Comparison of ENCODE assay signal across 2 cellular contexts in the genomic region with DNA sequence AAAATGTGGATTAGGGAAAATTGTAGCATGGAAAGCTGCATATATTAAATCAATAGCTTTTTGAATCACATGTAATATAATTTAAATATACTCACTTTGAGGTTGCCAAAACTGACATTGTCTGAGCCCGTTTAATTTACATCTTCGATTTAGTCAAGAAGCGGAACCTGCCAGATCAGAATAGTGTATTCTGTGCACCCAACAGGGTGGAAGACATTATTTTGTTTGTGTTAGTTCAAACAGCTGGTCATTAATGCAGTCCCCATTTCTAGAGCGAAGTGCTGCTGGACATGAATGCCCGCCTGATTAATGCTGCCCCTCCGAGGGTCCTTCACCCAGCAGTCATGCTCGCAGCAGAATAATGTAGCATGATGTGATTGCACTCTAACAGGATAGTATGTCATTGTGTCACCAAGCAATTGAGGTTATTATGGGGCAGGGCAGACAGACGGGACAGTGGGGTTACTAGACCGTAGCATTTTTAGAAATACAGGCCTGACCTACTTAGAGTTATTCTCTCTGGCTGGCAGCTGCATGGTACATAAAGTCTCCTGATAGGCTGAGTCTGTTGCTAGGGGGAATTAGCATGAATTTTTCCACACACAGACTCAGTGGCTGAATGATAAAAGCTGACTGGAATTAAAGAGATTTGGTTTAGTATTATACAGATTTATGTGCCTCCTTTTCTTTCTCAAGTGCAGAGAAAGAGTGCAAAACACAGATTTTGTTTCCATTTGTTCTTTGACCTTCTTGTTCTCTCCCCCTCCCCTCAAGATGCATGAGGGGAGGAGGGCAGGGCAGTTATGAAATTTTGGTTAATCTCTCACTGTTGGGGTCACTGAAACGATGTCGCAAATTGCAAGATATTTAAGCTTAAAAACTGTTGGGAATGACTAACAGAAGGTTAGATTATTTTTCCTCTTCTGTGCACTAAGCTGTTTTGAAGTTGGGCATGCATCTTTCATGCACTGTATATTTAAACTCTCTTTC.
TF ChIP-seq lines count a peak whose summit lies in the region.

No MANE protein-coding gene starts in this region.

TF ChIP-seq in liver, 16 proteins besides CTCF, POLR2A, EP300 and RAD21 (continued from another document):
- TF ChIP-seq, protein P1, sequence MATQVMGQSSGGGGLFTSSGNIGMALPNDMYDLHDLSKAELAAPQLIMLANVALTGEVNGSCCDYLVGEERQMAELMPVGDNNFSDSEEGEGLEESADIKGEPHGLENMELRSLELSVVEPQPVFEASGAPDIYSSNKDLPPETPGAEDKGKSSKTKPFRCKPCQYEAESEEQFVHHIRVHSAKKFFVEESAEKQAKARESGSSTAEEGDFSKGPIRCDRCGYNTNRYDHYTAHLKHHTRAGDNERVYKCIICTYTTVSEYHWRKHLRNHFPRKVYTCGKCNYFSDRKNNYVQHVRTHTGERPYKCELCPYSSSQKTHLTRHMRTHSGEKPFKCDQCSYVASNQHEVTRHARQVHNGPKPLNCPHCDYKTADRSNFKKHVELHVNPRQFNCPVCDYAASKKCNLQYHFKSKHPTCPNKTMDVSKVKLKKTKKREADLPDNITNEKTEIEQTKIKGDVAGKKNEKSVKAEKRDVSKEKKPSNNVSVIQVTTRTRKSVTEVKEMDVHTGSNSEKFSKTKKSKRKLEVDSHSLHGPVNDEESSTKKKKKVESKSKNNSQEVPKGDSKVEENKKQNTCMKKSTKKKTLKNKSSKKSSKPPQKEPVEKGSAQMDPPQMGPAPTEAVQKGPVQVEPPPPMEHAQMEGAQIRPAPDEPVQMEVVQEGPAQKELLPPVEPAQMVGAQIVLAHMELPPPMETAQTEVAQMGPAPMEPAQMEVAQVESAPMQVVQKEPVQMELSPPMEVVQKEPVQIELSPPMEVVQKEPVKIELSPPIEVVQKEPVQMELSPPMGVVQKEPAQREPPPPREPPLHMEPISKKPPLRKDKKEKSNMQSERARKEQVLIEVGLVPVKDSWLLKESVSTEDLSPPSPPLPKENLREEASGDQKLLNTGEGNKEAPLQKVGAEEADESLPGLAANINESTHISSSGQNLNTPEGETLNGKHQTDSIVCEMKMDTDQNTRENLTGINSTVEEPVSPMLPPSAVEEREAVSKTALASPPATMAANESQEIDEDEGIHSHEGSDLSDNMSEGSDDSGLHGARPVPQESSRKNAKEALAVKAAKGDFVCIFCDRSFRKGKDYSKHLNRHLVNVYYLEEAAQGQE (IDR thresholded peaks at IDR 0.05), result no peak
- TF ChIP-seq RXRA (IDR thresholded peaks at IDR 0.05) (peak; percentile 22 to 32), FOXA2 (IDR thresholded peaks at IDR 0.05) (no peak)
- TF ChIP-seq, protein P2, sequence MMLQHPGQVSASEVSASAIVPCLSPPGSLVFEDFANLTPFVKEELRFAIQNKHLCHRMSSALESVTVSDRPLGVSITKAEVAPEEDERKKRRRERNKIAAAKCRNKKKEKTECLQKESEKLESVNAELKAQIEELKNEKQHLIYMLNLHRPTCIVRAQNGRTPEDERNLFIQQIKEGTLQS (IDR thresholded peaks at IDR 0.05), result no peak

TF ChIP-seq in HepG2, 621 proteins besides CTCF, POLR2A, EP300 and RAD21 (continued from another document):
- TF ChIP-seq, protein P3, sequence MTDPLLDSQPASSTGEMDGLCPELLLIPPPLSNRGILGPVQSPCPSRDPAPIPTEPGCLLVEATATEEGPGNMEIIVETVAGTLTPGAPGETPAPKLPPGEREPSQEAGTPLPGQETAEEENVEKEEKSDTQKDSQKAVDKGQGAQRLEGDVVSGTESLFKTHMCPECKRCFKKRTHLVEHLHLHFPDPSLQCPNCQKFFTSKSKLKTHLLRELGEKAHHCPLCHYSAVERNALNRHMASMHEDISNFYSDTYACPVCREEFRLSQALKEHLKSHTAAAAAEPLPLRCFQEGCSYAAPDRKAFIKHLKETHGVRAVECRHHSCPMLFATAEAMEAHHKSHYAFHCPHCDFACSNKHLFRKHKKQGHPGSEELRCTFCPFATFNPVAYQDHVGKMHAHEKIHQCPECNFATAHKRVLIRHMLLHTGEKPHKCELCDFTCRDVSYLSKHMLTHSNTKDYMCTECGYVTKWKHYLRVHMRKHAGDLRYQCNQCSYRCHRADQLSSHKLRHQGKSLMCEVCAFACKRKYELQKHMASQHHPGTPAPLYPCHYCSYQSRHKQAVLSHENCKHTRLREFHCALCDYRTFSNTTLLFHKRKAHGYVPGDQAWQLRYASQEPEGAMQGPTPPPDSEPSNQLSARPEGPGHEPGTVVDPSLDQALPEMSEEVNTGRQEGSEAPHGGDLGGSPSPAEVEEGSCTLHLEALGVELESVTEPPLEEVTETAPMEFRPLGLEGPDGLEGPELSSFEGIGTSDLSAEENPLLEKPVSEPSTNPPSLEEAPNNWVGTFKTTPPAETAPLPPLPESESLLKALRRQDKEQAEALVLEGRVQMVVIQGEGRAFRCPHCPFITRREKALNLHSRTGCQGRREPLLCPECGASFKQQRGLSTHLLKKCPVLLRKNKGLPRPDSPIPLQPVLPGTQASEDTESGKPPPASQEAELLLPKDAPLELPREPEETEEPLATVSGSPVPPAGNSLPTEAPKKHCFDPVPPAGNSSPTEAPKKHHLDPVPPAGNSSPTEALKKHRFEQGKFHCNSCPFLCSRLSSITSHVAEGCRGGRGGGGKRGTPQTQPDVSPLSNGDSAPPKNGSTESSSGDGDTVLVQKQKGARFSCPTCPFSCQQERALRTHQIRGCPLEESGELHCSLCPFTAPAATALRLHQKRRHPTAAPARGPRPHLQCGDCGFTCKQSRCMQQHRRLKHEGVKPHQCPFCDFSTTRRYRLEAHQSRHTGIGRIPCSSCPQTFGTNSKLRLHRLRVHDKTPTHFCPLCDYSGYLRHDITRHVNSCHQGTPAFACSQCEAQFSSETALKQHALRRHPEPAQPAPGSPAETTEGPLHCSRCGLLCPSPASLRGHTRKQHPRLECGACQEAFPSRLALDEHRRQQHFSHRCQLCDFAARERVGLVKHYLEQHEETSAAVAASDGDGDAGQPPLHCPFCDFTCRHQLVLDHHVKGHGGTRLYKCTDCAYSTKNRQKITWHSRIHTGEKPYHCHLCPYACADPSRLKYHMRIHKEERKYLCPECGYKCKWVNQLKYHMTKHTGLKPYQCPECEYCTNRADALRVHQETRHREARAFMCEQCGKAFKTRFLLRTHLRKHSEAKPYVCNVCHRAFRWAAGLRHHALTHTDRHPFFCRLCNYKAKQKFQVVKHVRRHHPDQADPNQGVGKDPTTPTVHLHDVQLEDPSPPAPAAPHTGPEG (CRISPR knock-in tag; IDR thresholded peaks at IDR 0.05), result no peak
- TF ChIP-seq ZNF12 (CRISPR knock-in tag; IDR thresholded peaks at IDR 0.05) (no peak), ZFP36 (IDR thresholded peaks at IDR 0.05; ENCODE audit: borderline replicate concordance, low read depth, low read length, partially characterized antibody) (no peak), HNRNPUL1 (IDR thresholded peaks at IDR 0.05; ENCODE audit: low read depth, low read length) (no peak), KLF6 (CRISPR knock-in tag; IDR thresholded peaks at IDR 0.05) (no peak), SOX6 (IDR thresholded peaks at IDR 0.05) (no peak), SOX6 (CRISPR knock-in tag; IDR thresholded peaks at IDR 0.05) (no peak), MTF2 (CRISPR knock-in tag; IDR thresholded peaks at IDR 0.05; ENCODE audit: borderline replicate concordance) (no peak), ZNF34 (CRISPR knock-in tag; IDR thresholded peaks at IDR 0.05; ENCODE audit: borderline replicate concordance) (no peak), ZNF670 (CRISPR knock-in tag; IDR thresholded peaks at IDR 0.05; ENCODE audit: borderline replicate concordance) (no peak), CENPT (CRISPR knock-in tag; IDR thresholded peaks at IDR 0.05; ENCODE audit: low read depth) (no peak)
- TF ChIP-seq, protein P4, sequence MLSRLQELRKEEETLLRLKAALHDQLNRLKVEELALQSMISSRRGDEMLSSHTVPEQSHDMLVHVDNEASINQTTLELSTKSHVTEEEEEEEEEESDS (CRISPR knock-in tag; IDR thresholded peaks at IDR 0.05; ENCODE audit: borderline replicate concordance), result no peak
- TF ChIP-seq, protein P5, sequence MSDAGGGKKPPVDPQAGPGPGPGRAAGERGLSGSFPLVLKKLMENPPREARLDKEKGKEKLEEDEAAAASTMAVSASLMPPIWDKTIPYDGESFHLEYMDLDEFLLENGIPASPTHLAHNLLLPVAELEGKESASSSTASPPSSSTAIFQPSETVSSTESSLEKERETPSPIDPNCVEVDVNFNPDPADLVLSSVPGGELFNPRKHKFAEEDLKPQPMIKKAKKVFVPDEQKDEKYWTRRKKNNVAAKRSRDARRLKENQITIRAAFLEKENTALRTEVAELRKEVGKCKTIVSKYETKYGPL (CRISPR knock-in tag; IDR thresholded peaks at IDR 0.05), result no peak
- TF ChIP-seq, protein P6, sequence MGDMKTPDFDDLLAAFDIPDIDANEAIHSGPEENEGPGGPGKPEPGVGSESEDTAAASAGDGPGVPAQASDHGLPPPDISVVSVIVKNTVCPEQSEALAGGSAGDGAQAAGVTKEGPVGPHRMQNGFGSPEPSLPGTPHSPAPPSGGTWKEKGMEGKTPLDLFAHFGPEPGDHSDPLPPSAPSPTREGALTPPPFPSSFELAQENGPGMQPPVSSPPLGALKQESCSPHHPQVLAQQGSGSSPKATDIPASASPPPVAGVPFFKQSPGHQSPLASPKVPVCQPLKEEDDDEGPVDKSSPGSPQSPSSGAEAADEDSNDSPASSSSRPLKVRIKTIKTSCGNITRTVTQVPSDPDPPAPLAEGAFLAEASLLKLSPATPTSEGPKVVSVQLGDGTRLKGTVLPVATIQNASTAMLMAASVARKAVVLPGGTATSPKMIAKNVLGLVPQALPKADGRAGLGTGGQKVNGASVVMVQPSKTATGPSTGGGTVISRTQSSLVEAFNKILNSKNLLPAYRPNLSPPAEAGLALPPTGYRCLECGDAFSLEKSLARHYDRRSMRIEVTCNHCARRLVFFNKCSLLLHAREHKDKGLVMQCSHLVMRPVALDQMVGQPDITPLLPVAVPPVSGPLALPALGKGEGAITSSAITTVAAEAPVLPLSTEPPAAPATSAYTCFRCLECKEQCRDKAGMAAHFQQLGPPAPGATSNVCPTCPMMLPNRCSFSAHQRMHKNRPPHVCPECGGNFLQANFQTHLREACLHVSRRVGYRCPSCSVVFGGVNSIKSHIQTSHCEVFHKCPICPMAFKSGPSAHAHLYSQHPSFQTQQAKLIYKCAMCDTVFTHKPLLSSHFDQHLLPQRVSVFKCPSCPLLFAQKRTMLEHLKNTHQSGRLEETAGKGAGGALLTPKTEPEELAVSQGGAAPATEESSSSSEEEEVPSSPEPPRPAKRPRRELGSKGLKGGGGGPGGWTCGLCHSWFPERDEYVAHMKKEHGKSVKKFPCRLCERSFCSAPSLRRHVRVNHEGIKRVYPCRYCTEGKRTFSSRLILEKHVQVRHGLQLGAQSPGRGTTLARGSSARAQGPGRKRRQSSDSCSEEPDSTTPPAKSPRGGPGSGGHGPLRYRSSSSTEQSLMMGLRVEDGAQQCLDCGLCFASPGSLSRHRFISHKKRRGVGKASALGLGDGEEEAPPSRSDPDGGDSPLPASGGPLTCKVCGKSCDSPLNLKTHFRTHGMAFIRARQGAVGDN (CRISPR knock-in tag; IDR thresholded peaks at IDR 0.05), result no peak
- TF ChIP-seq, protein P7, sequence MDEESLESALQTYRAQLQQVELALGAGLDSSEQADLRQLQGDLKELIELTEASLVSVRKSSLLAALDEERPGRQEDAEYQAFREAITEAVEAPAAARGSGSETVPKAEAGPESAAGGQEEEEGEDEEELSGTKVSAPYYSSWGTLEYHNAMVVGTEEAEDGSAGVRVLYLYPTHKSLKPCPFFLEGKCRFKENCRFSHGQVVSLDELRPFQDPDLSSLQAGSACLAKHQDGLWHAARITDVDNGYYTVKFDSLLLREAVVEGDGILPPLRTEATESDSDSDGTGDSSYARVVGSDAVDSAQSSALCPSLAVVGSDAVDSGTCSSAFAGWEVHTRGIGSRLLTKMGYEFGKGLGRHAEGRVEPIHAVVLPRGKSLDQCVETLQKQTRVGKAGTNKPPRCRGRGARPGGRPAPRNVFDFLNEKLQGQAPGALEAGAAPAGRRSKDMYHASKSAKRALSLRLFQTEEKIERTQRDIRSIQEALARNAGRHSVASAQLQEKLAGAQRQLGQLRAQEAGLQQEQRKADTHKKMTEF (CRISPR knock-in tag; IDR thresholded peaks at IDR 0.05), result no peak
- TF ChIP-seq, protein P8, sequence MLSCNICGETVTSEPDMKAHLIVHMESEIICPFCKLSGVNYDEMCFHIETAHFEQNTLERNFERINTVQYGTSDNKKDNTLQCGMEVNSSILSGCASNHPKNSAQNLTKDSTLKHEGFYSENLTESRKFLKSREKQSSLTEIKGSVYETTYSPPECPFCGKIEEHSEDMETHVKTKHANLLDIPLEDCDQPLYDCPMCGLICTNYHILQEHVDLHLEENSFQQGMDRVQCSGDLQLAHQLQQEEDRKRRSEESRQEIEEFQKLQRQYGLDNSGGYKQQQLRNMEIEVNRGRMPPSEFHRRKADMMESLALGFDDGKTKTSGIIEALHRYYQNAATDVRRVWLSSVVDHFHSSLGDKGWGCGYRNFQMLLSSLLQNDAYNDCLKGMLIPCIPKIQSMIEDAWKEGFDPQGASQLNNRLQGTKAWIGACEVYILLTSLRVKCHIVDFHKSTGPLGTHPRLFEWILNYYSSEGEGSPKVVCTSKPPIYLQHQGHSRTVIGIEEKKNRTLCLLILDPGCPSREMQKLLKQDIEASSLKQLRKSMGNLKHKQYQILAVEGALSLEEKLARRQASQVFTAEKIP (CRISPR knock-in tag; IDR thresholded peaks at IDR 0.05; ENCODE audit: borderline replicate concordance), result no peak
